In genomic region chr4:143374771-143375170, GRCh38 we compare ENCODE assay signal across 17 cellular contexts.
"Had no signal": no experiment of that assay in that cellular context is flagged by ENCODE, and none has a peak within 500 bp of the region (broad histone marks: within the 10 kb centered on the region; RNA-seq: fewer than 3 reads in every experiment).

No MANE protein-coding gene starts in this region.

- H3K4me3 ChIP-seq: heart right ventricle, skin epidermis had no signal

- H3K36me3 ChIP-seq: heart right ventricle, neutrophil had no signal

- H3K27me3 ChIP-seq: heart right ventricle, neutrophil had no signal

- H3K4me3 Mint-ChIP-seq: activated naive CD8-positive, alpha-beta T cell treated with anti-CD3 and anti-CD28 coated beads, Interleukin-2, amount 10 ng/mL, durations not matched to agents 7 days and 5 days; effector memory CD8-positive, alpha-beta T cell; natural killer cell; T-cell had no signal

- H3K27ac Mint-ChIP-seq: activated naive CD8-positive, alpha-beta T cell treated with anti-CD3 and anti-CD28 coated beads, Interleukin-2, amount 10 ng/mL, durations not matched to agents 7 days and 5 days; effector memory CD8-positive, alpha-beta T cell; natural killer cell; T-cell had no signal

- H3K4me1 Mint-ChIP-seq: activated naive CD8-positive, alpha-beta T cell treated with anti-CD3 and anti-CD28 coated beads, Interleukin-2, amount 10 ng/mL, durations not matched to agents 7 days and 5 days had no signal

- H3K36me3 Mint-ChIP-seq: activated naive CD8-positive, alpha-beta T cell treated with anti-CD3 and anti-CD28 coated beads, Interleukin-2, amount 10 ng/mL, durations not matched to agents 7 days and 5 days; natural killer cell; T-cell had no signal

- H3K9me3 ChIP-seq: neutrophil had no signal

- H3K27ac ChIP-seq: epithelial cell of prostate, neutrophil, skin epidermis had no signal

- DNase-seq: activated CD4-positive, alpha-beta T cell treated with anti-CD3 and anti-CD28 coated beads for 1 hour; activated CD4-positive, alpha-beta T cell treated with anti-CD3 and anti-CD28 coated beads, Interleukin-2, amount 50 U/mL, for 4 hours; activated naive CD4-positive, alpha-beta T cell; activated naive CD8-positive, alpha-beta T cell treated with anti-CD3 and anti-CD28 coated beads, Interleukin-2, amount 10 ng/mL, durations not matched to agents 7 days and 5 days; activated T-cell treated with anti-CD3 and anti-CD28 coated beads for 4 hours; effector memory CD8-positive, alpha-beta T cell; heart right ventricle; natural killer cell; stimulated activated CD4-positive, alpha-beta T cell treated with anti-CD3 and anti-CD28 coated beads, Interleukin-4, amount 100 ng/mL, for 24 hours; stimulated activated naive CD4-positive, alpha-beta T cell; T-cell; T1000 had no signal

- H3K27me3 Mint-ChIP-seq: activated naive CD8-positive, alpha-beta T cell treated with anti-CD3 and anti-CD28 coated beads, Interleukin-2, amount 10 ng/mL, durations not matched to agents 7 days and 5 days; brain had no signal

- FAIRE-seq: frontal cortex had no signal

- ATAC-seq: effector memory CD8-positive, alpha-beta T cell; natural killer cell; T-cell had no signal
